In the genomic region with DNA sequence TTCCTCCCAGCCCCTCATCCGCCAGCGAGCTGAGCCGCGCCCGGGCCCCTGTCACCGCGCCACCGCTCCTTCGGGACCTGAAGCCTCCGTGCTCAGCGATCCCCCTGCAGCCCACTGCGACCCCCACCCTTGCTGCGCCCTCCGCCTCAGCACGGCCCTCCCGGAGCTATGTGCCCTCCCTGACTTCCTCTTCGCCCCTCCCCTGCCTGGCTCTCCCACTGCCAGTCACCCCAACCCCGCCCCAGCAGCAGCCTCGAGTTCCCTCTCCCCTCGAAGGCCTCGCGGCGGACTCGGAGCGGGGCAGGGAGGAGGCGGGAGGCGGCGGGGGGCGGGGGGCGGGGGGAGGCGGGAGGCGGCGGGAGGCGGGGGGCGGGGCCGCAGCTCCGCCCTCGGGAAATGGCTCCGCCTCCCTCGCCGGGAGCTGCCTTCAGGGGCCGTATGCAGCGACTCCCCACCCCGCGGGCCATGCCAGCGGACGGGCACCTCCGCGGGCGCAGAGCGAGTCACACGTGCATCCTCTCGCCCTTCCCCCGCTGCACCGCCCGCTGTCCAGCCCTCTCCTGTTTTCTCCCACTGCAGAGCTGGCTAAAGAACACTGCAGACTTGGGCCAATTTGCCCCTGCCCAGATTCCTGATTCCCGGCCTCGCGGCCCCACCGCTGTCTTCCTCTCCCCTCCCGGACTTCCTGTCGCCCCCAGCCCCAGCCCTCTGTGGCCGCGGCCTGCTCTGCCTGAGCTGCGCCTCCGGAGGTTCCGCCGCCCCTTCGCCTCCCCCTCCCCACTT, we compare ENCODE assay signal across 8 cellular contexts. TPM values are rescaled to one million over a fixed set of nuclear protein-coding genes. Genes with fewer than 3 reads are reported as not detected.
A peak's percentile ranks its signal among the peaks of the same experiment; 100 is the strongest.
DNase-seq lines count a peak whose midpoint lies in the region; ATAC-seq, FAIRE-seq and TF ChIP-seq lines count a peak whose summit lies in the region.

No MANE protein-coding gene starts in this region.

- no peaks in the 10 kb centered on the region for H3K36me3 Mint-ChIP-seq in WTC11

- POLR2A ChIA-PET in WTC11 (lab: Charles Lee): interaction anchor here (0.9 to 1.3 kb wide), 2 partner anchors 30 to 130 kb away, joined by 3 read pairs; partner anchors contain the start of gene ADIPOR2

- DNase-seq in NCI-H2171 treated with DMSO at 0.1 percent for 48 hours (lab: John Stamatoyannopoulos, UW) (peak; percentile 96), WTC11 (ENCODE audit: low spot score) (peak; percentile 71), bronchial epithelial cell (ENCODE audit: low read depth) (peak; percentile 73), iris pigment epithelial cell (ENCODE audit: low read depth) (peak; percentile 86), smooth muscle cell of the brain vasculature (ENCODE audit: low read depth, low spot score) (peak; percentile 52)

- no peaks in the 10 kb centered on the region for H3K27me3 ChIP-seq in bronchial epithelial cell (ENCODE audit: control insufficient read depth, insufficient read depth, low read length)

- H3K4me3 ChIP-seq in GM12875 (ENCODE audit: low read depth, low read length): peak overlapping the region; percentile 28
- H3K4me3 ChIP-seq in bronchial epithelial cell (ENCODE audit: low read depth, low read length): peak overlapping the region; percentile 48

- ATAC-seq in HG03066 (IDR thresholded peaks at IDR 0.05; ENCODE audit: low read depth, unreplicated experiment) (peak; percentile 73), WTC11 (peak; percentile 35), HG03039 (IDR thresholded peaks at IDR 0.05; ENCODE audit: unreplicated experiment) (no peak)

- TF ChIP-seq CTCF in GM12875 (IDR thresholded peaks at IDR 0.05; ENCODE audit: borderline replicate concordance, insufficient read depth, low read depth, low read length) (no peak), WTC11 (IDR thresholded peaks at IDR 0.05) (no peak), bronchial epithelial cell (IDR thresholded peaks at IDR 0.05; ENCODE audit: insufficient read depth, low read length, severe bottlenecking) (no peak)

- peaks cover 49% of the 10 kb centered on the region for H3K27me3 Mint-ChIP-seq in WTC11 (ENCODE audit: low read depth)

- no peak overlapping the region for H3K27ac Mint-ChIP-seq in WTC11

- CTCF ChIA-PET in WTC11 (lab: Charles Lee): interaction anchor here (0.5 to 4.3 kb wide), 9 partner anchors 8 to 385 kb away, joined by 3 to 52 read pairs (median 10); partner anchors contain the start of gene WNT5B

- no peaks in the 10 kb centered on the region for H3K36me3 ChIP-seq in bronchial epithelial cell (ENCODE audit: control insufficient read depth, insufficient read depth, low read length)

- peak overlapping the region; percentile 73 for H3K4me3 Mint-ChIP-seq in WTC11

- no peaks in the 10 kb centered on the region for H3K9me3 Mint-ChIP-seq in WTC11

- H3K4me1 Mint-ChIP-seq in WTC11: peaks cover 15% of the 10 kb centered on the region

- no peak for FAIRE-seq in bronchial epithelial cell (lab: Jason Lieb, UNC)

TF ChIP-seq in WTC11, 78 proteins besides CTCF, POLR2A, EP300 and RAD21:
- TF ChIP-seq NFYB (CRISPR knock-in tag; conservative IDR thresholded peaks at IDR 0.05; ENCODE audit: low read depth) (no peak), SMAD4 (CRISPR knock-in tag; IDR thresholded peaks at IDR 0.05) (no peak), ZNF121 (CRISPR knock-in tag; IDR thresholded peaks at IDR 0.05) (0 out of 2 replicates have a peak, but pooled peaks have one; percentile 42), ETV6 (CRISPR knock-in tag; IDR thresholded peaks at IDR 0.05) (peak; percentile 98)

RNA-seq across cellular contexts. Expression of gene ADIPOR2, which starts 29.1 kb away (rescaled TPM):
- 36.0 to 39.2 TPM (median 38.4 TPM) in 3 replicates for total RNA-seq in WTC11 (2021)
- 41.6 and 61.2 TPM in 2 replicates for total RNA-seq in bronchial epithelial cell

RNA-seq across cellular contexts. Expression of gene WNT5B, which starts 32.7 kb away (rescaled TPM):
- 4.3 to 4.6 TPM (median 4.5 TPM) in 3 replicates for total RNA-seq in WTC11 (2021)
- 0.77 and 0.79 TPM in 2 replicates for total RNA-seq in bronchial epithelial cell
